In the genomic region with DNA sequence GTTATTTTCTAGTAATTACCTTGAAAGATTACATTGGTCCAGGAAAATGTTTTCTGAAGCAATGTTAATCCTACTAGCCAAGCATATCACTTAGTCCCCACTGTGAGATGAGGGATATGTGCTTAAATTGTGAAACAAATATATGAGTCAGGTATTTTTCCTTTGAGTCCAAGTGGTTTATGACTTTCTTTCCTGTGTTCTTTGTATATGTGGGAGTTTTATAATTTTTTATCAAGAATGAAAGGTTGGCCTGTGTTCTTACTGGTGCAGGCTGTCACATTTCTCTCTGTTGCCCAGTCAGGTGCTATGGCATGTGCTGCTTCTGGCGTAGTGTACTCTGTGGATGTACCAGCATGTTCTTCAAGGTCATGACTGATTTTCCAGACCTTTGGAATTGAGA, we compare ENCODE assay signal across 15 cellular contexts.
DNase-seq lines count a peak whose midpoint lies in the region; ATAC-seq and TF ChIP-seq lines count a peak whose summit lies in the region.
"Had no signal": no experiment of that assay in that cellular context is flagged by ENCODE, and none has a peak within 500 bp of the region (broad histone marks: within the 10 kb centered on the region; RNA-seq: fewer than 3 reads in every experiment).

No MANE protein-coding gene starts in this region.

- POLR2A ChIA-PET in IMR-90 (lab: Charles Lee; ENCODE audit: unreplicated experiment): no interaction called here

- WGBS in IMR-90 (ENCODE audit: extremely low coverage in 2 of 2, insufficient read length in 1 of 2), 2 experiments: no CpG with 5 or more reads among the region's 1 CpG
- WGBS in mammary epithelial cell (ENCODE audit: low coverage, missing lambda C conversion rate): 100% methylated on average over 1 of the region's 1 CpG

- no peak overlapping the region for H3K27ac ChIP-seq in IMR-90 (ENCODE audit: insufficient read depth, low read length)
- no peak overlapping the region for H3K27ac ChIP-seq in mammary epithelial cell (ENCODE audit: insufficient read depth, low read depth, low read length)
- H3K27ac ChIP-seq: neutrophil had no signal

- H3K4me2 ChIP-seq in IMR-90 (ENCODE audit: low read depth, low read length): no peak overlapping the region
- no peak overlapping the region for H3K4me2 ChIP-seq in mammary epithelial cell (ENCODE audit: insufficient read depth, low read depth, low read length)

- H2AFZ ChIP-seq in IMR-90 (replicated peaks; ENCODE audit: low read length, poor library complexity) (no peak overlapping the region), mammary epithelial cell (ENCODE audit: low read depth, low read length) (no peak overlapping the region)

- no peaks in the 10 kb centered on the region for H3K79me2 ChIP-seq in mammary epithelial cell (ENCODE audit: insufficient read depth, low read length)

- peak overlapping the region; percentile 58; the same call in 1 of the 2 replicates for H2BK20ac ChIP-seq in IMR-90 (ENCODE audit: low read depth, low read length)

- peaks cover 9% of the 10 kb centered on the region for H3K9me1 ChIP-seq in IMR-90 (ENCODE audit: insufficient read depth, low read length)

- H3K14ac ChIP-seq in IMR-90 (replicated peaks; ENCODE audit: low read depth, low read length): peak overlapping the region; percentile 54; the same call in 1 of the 2 replicates

- H3K36me3 ChIP-seq in IMR-90 (ENCODE audit: control insufficient read depth, insufficient read depth, low read length) (no peaks in the 10 kb centered on the region), mammary epithelial cell (ENCODE audit: insufficient read depth, low read length) (no peaks in the 10 kb centered on the region)
- H3K36me3 ChIP-seq: neutrophil had no signal

- H3K9me3 Mint-ChIP-seq in chondrocyte (ENCODE audit: low read depth): no peaks in the 10 kb centered on the region
- H3K9me3 Mint-ChIP-seq: CD4-positive, alpha-beta T cell; central memory CD8-positive, alpha-beta T cell had no signal

- no peak overlapping the region for H3K56ac ChIP-seq in IMR-90 (ENCODE audit: extremely low read depth, insufficient read depth, low read length)

- no TSS peak for BruUV-seq in IMR-90 (replicated peaks; lab: Mats Ljungman, UMichigan)
- BruUV-seq in mammary epithelial cell (replicated peaks; lab: Mats Ljungman, UMichigan): no TSS peak

- H3K4ac ChIP-seq in IMR-90 (ENCODE audit: low read depth, low read length): peak overlapping the region; percentile 59

- in situ Hi-C loops in IMR-90 (cut with MboI; ENCODE audit: low sequenced_read_pairs): loop anchor here (25.0 kb wide), 1 partner anchor 97 kb away; no protein-coding TSS in a partner anchor
- in situ Hi-C loops in mammary epithelial cell (cut with MboI; ENCODE audit: low sequenced_read_pairs in 2 of 2): no loop called here

- H3K79me1 ChIP-seq in IMR-90 (ENCODE audit: low read depth in 1 of 2, low read length in 2 of 2): peaks cover 15 to 22% of the 10 kb centered on the region in 2 experiments; a peak in 3 of 4 replicates

- H4K91ac ChIP-seq in IMR-90 (ENCODE audit: insufficient read depth, low read depth, low read length): peak overlapping the region; percentile 64

- no peak for TF ChIP-seq POLR2A in IMR-90 (IDR thresholded peaks at IDR 0.05; ENCODE audit: low read depth, low read length)

- H3K27ac Mint-ChIP-seq in chondrocyte (ENCODE audit: unreplicated experiment): no peak overlapping the region
- H3K27ac Mint-ChIP-seq: CD4-positive, alpha-beta T cell had no signal

- H4K20me1 ChIP-seq in IMR-90 (ENCODE audit: insufficient read depth, low read length) (no peaks in the 10 kb centered on the region), mammary epithelial cell (ENCODE audit: insufficient read depth, low read length) (no peaks in the 10 kb centered on the region)

- peaks cover 58% of the 10 kb centered on the region for H3K4me1 Mint-ChIP-seq in chondrocyte (ENCODE audit: low read depth)

- H3K4me3 Mint-ChIP-seq in chondrocyte (ENCODE audit: unreplicated experiment): no peak overlapping the region
- H3K4me3 Mint-ChIP-seq: CD4-positive, alpha-beta T cell; central memory CD8-positive, alpha-beta T cell had no signal

- H3K4me3 ChIP-seq in IMR-90 (ENCODE audit: insufficient read depth, low read depth, low read length): no peak overlapping the region
- H3K4me3 ChIP-seq in mammary epithelial cell (replicated peaks in 1 of 3; ENCODE audit: insufficient read depth in 1 of 3, low read depth in 2 of 3, low read length in 3 of 3): no peak overlapping the region

- H3K9me3 ChIP-seq in IMR-90 (ENCODE audit: control insufficient read depth, insufficient read depth, low read length): no peaks in the 10 kb centered on the region
- H3K9me3 ChIP-seq in mammary epithelial cell (replicated peaks; ENCODE audit: insufficient read depth, low read length): no peaks in the 10 kb centered on the region
- H3K9me3 ChIP-seq: neutrophil had no signal

- H3K9ac ChIP-seq in IMR-90 (ENCODE audit: low read depth, low read length): no peak overlapping the region
- no peak overlapping the region for H3K9ac ChIP-seq in mammary epithelial cell (ENCODE audit: insufficient read depth, low read length)

- ATAC-seq in IMR-90 (ENCODE audit: low read depth) (no peak), left ventricle myocardium superior (peak; percentile 69), HG03139 (IDR thresholded peaks at IDR 0.05; ENCODE audit: unreplicated experiment) (no peak)
- ATAC-seq in stimulated activated naive CD8-positive, alpha-beta T cell treated with anti-CD3 and anti-CD28 coated beads, Interleukin-15, Interleukin-2, amounts not matched to agents 100 U/mL and 50 U/mL, for 24 hours: peak; percentile 43

- dilution Hi-C loops in IMR-90 (cut with HindIII; ENCODE audit: low sequenced_read_pairs, unreplicated experiment) (no loop called here), mammary epithelial cell (cut with HindIII; ENCODE audit: low sequenced_read_pairs) (no loop called here)

- no peak overlapping the region; the same call in 1 of the 2 replicates for H4K5ac ChIP-seq in IMR-90 (ENCODE audit: low read depth, low read length)

- TF ChIP-seq RAD21 in IMR-90 (IDR thresholded peaks at IDR 0.05; ENCODE audit: low read length): no peak

- peak overlapping the region; percentile 28 for H2BK5ac ChIP-seq in IMR-90 (ENCODE audit: low read depth, low read length, poor library complexity, severe bottlenecking)

- H2AK5ac ChIP-seq in IMR-90 (ENCODE audit: low read depth, low read length): peak overlapping the region; percentile 26; the same call in 1 of the 2 replicates

- DNase-seq in IMR-90: peak; percentile 74
- DNase-seq in mammary epithelial cell: peak; percentile 69
- no peak for DNase-seq in left ventricle myocardium superior
- no peak for DNase-seq in stimulated activated naive CD8-positive, alpha-beta T cell treated with anti-CD3 and anti-CD28 coated beads, Interleukin-15, Interleukin-2, amounts not matched to agents 100 U/mL and 50 U/mL, for 24 hours
- DNase-seq in chondrocyte (ENCODE audit: low spot score): no peak
- DNase-seq in activated naive CD4-positive, alpha-beta T cell treated with Interleukin-2 at 50 U/mL for 16 hours: no peak
- DNase-seq: activated CD4-positive, CD25-positive, alpha-beta regulatory T cell treated with anti-CD3 and anti-CD28 coated beads, Interleukin-2, amount 50 U/mL, for 72 hours; activated T-cell treated with anti-CD3 and anti-CD28 coated beads, Interleukin-2, amount 50 U/mL, for 48 hours; CD4-positive, alpha-beta T cell; Karpas-422; NCI-H2081 treated with DMSO at 0.1 percent for 48 hours; stimulated activated CD4-positive, alpha-beta T cell treated with anti-CD3 and anti-CD28 coated beads, Interleukin-4, amount 100 ng/mL, for 24 hours had no signal

- H2BK120ac ChIP-seq in IMR-90 (ENCODE audit: low read depth, low read length): peak overlapping the region; percentile 40; the same call in 1 of the 2 replicates

- H2AK9ac ChIP-seq in IMR-90 (replicated peaks; ENCODE audit: low read depth, low read length, poor library complexity): no peak overlapping the region

- intact Hi-C loops in IMR-90 (cut with micrococcal nuclease): no loop called here
- intact Hi-C loops in mammary epithelial cell (cut with micrococcal nuclease): no loop called here
- intact Hi-C loops in left ventricle myocardium superior (cut with micrococcal nuclease): no loop called here

- CTCF ChIA-PET in IMR-90 (lab: Yijun Ruan, JAX): no interaction called here
- CTCF ChIA-PET in mammary epithelial cell (lab: Charles Lee; ENCODE audit: low non-redundant PET): interaction anchor here (0.7 kb wide), 1 partner anchor 122 kb away, joined by 7 read pairs; no protein-coding TSS in a partner anchor

- H3K36me3 Mint-ChIP-seq in chondrocyte (ENCODE audit: low read depth): no peaks in the 10 kb centered on the region

- H3K27me3 Mint-ChIP-seq in chondrocyte (ENCODE audit: low read depth): no peaks in the 10 kb centered on the region
- H3K27me3 Mint-ChIP-seq: CD4-positive, alpha-beta T cell; central memory CD8-positive, alpha-beta T cell had no signal

- H3K18ac ChIP-seq in IMR-90 (ENCODE audit: low read depth, low read length): peak overlapping the region; percentile 19; the same call in 1 of the 2 replicates

- no peak overlapping the region for H4K8ac ChIP-seq in IMR-90 (ENCODE audit: low read depth in 2 of 2, low read length in 2 of 2)

- no peaks in the 10 kb centered on the region for H3K27me3 ChIP-seq in IMR-90 (ENCODE audit: control insufficient read depth, insufficient read depth, low read length)
- H3K27me3 ChIP-seq in mammary epithelial cell (ENCODE audit: insufficient read depth, low read length): no peaks in the 10 kb centered on the region
- H3K27me3 ChIP-seq: neutrophil had no signal

- no peak overlapping the region for H3K23ac ChIP-seq in IMR-90 (ENCODE audit: low read depth, low read length)

- H3K4me1 ChIP-seq in IMR-90 (ENCODE audit: control insufficient read depth, insufficient read depth, low read length) (peaks cover 19% of the 10 kb centered on the region), mammary epithelial cell (ENCODE audit: insufficient read depth, low read length) (peaks cover 39% of the 10 kb centered on the region)

- no peak for TF ChIP-seq CTCF in IMR-90 (conservative IDR thresholded peaks at IDR 0.05; ENCODE audit: low read depth, low read length)
- TF ChIP-seq CTCF in mammary epithelial cell (conservative IDR thresholded peaks at IDR 0.05 in 1 of 2, IDR thresholded peaks at IDR 0.05 in 1 of 2; ENCODE audit: extremely low read depth in 1 of 2, insufficient read depth in 1 of 2, low read depth in 1 of 2, low read length in 2 of 2): no peak
- no peak for TF ChIP-seq CTCF in chondrocyte (IDR thresholded peaks at IDR 0.05)

- no peak overlapping the region; the same call in 1 of the 3 replicates for H2BK15ac ChIP-seq in IMR-90 (ENCODE audit: low read depth, low read length)

TF ChIP-seq in IMR-90, 13 proteins besides CTCF, POLR2A, EP300 and RAD21:
- TF ChIP-seq SMC3 (IDR thresholded peaks at IDR 0.05; ENCODE audit: low read depth, low read length) (no peak), CEBPB (IDR thresholded peaks at IDR 0.05; ENCODE audit: low read depth, low read length) (peak; percentile 79)

Comparison
In these comparisons a context has a peak if more than half of its experiments do, and no peak if none do; other contexts are left out.
1. ATAC-seq: peak in left ventricle myocardium superior (single experiment) and stimulated activated naive CD8-positive, alpha-beta T cell treated with anti-CD3 and anti-CD28 coated beads, Interleukin-15, Interleukin-2, amounts not matched to agents 100 U/mL and 50 U/mL, for 24 hours (single experiment); none in IMR-90 (single experiment) and HG03139 (single experiment).
2. DNase-seq: peak in IMR-90 (single experiment) and mammary epithelial cell (single experiment); none in left ventricle myocardium superior (single experiment), stimulated activated naive CD8-positive, alpha-beta T cell treated with anti-CD3 and anti-CD28 coated beads, Interleukin-15, Interleukin-2, amounts not matched to agents 100 U/mL and 50 U/mL, for 24 hours (single experiment), chondrocyte (single experiment) and activated naive CD4-positive, alpha-beta T cell treated with Interleukin-2 at 50 U/mL for 16 hours (single experiment).